In the genomic region with DNA sequence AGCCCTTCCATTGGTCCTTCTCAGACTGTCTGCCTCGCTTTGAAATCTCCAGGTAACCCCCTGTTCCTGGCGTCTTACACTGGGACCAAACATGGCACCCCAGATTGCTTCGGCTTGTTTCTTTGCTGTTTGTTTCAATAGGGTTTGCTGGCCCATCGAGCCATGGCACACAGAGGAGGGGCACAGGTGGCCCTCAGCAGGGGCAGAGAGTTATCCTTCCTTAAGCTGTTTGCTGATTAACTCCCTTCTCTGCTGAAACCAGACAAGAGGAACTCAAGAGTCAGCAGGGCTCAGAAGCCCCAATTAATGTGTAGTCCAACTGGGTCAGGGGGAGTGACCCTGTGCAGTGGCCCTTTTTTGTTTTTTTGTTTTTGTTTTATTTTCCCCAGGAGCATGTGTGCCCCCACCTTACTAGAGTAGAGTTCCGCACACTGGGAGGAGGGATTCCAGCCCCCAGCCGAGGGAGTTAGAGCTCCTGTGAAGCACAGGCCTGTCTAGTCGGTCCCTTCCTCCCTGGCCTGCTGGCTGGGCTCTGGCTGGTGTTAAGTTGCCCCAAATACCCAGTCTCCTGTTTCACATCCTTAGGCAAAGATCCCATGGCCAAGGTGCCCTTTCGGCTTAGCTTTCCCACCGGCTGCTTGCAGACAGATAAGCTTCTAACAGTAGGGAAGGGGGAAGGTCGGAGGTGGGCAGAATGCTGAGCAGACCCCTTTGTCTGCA, we compare ENCODE assay signal across 8 cellular contexts. TPM values are rescaled to one million over a fixed set of nuclear protein-coding genes. Genes with fewer than 3 reads are reported as not detected.
A peak's percentile ranks its signal among the peaks of the same experiment; 100 is the strongest.
DNase-seq lines count a peak whose midpoint lies in the region; ATAC-seq and TF ChIP-seq lines count a peak whose summit lies in the region.

No MANE protein-coding gene starts in this region.

- no peak for TF ChIP-seq CTCF in upper lobe of right lung (IDR thresholded peaks at IDR 0.05)

- intact Hi-C loops in activated naive CD4-positive, alpha-beta T cell treated with anti-CD3 and anti-CD28 coated beads for 36 hours (cut with micrococcal nuclease), result no loop called here
- intact Hi-C loops in dendritic cell treated with granulocyte-macrophage colony-stimulating factor and Interleukin-4, amounts not matched to agents 40 ng/mL and 50 ng/mL, for 4 days (cut with micrococcal nuclease), result loop anchor here (5.0 kb wide), 2 partner anchors 38 to 67 kb away; a partner anchor contains a TSS
- intact Hi-C loops in upper lobe of right lung (cut with DNase I), result no loop called here

- no peak overlapping the region for H3K4me3 Mint-ChIP-seq in activated naive CD4-positive, alpha-beta T cell treated with anti-CD3 and anti-CD28 coated beads, Interleukin-2, amount 50 U/mL, for 24 hours
- no peak overlapping the region for H3K4me3 Mint-ChIP-seq in activated naive CD4-positive, alpha-beta T cell treated with anti-CD3 and anti-CD28 coated beads for 36 hours
- H3K4me3 Mint-ChIP-seq in dendritic cell treated with granulocyte-macrophage colony-stimulating factor and Interleukin-4, amounts not matched to agents 40 ng/mL and 50 ng/mL, for 4 days, result peak overlapping the region; percentile 40
- H3K4me3 Mint-ChIP-seq in naive thymus-derived CD8-positive, alpha-beta T cell, result peak overlapping the region in 7 of 10 donors; percentile 8 to 67 (median 34)

- H3K4me3 ChIP-seq in upper lobe of right lung, result no peak overlapping the region

- no peak for ATAC-seq in naive thymus-derived CD8-positive, alpha-beta T cell
- ATAC-seq in upper lobe of right lung, result no peak
- no peak for ATAC-seq in HG02981 (IDR thresholded peaks at IDR 0.05; ENCODE audit: unreplicated experiment)

- CTCF ChIA-PET in activated naive CD4-positive, alpha-beta T cell treated with anti-CD3 and anti-CD28 coated beads for 36 hours (lab: Charles Lee), result interaction anchor here (1.6 kb wide), 1 partner anchor 8 kb away, joined by 3 read pairs; no protein-coding TSS in a partner anchor

- H3K36me3 Mint-ChIP-seq in activated naive CD4-positive, alpha-beta T cell treated with anti-CD3 and anti-CD28 coated beads, Interleukin-2, amount 50 U/mL, for 24 hours, result no peaks in the 10 kb centered on the region
- no peaks in the 10 kb centered on the region for H3K36me3 Mint-ChIP-seq in activated naive CD4-positive, alpha-beta T cell treated with anti-CD3 and anti-CD28 coated beads for 36 hours (ENCODE audit: low read depth)
- peaks cover 21% of the 10 kb centered on the region for H3K36me3 Mint-ChIP-seq in dendritic cell treated with granulocyte-macrophage colony-stimulating factor and Interleukin-4, amounts not matched to agents 40 ng/mL and 50 ng/mL, for 4 days (ENCODE audit: low read depth)
- H3K36me3 Mint-ChIP-seq in naive thymus-derived CD8-positive, alpha-beta T cell, result peaks cover 0 to 6% (median 0%) of the 10 kb centered on the region in 3 donors

- H3K9me3 ChIP-seq in upper lobe of right lung, result no peaks in the 10 kb centered on the region

- peaks cover 89% of the 10 kb centered on the region for H3K4me1 Mint-ChIP-seq in activated naive CD4-positive, alpha-beta T cell treated with anti-CD3 and anti-CD28 coated beads, Interleukin-2, amount 50 U/mL, for 24 hours
- peaks cover 82% of the 10 kb centered on the region for H3K4me1 Mint-ChIP-seq in activated naive CD4-positive, alpha-beta T cell treated with anti-CD3 and anti-CD28 coated beads for 36 hours (ENCODE audit: low read depth)
- peaks cover 91% of the 10 kb centered on the region for H3K4me1 Mint-ChIP-seq in dendritic cell treated with granulocyte-macrophage colony-stimulating factor and Interleukin-4, amounts not matched to agents 40 ng/mL and 50 ng/mL, for 4 days (ENCODE audit: low read depth)
- H3K4me1 Mint-ChIP-seq in naive thymus-derived CD8-positive, alpha-beta T cell, result peaks cover 57 to 95% (median 91%) of the 10 kb centered on the region in 4 donors

- no peak for DNase-seq in activated naive CD4-positive, alpha-beta T cell treated with anti-CD3 and anti-CD28 coated beads for 36 hours
- no peak for DNase-seq in naive thymus-derived CD8-positive, alpha-beta T cell
- DNase-seq in upper lobe of right lung, result no peak
- no peak for DNase-seq in activated naive CD4-positive, alpha-beta T cell treated with Interleukin-2 at 50 U/mL for 16 hours
- DNase-seq in inferior parietal cortex (ENCODE audit: extremely low spot score), result no peak

- no peaks in the 10 kb centered on the region for H3K27me3 Mint-ChIP-seq in activated naive CD4-positive, alpha-beta T cell treated with anti-CD3 and anti-CD28 coated beads, Interleukin-2, amount 50 U/mL, for 24 hours
- H3K27me3 Mint-ChIP-seq in activated naive CD4-positive, alpha-beta T cell treated with anti-CD3 and anti-CD28 coated beads for 36 hours (ENCODE audit: low read depth), result no peaks in the 10 kb centered on the region
- no peaks in the 10 kb centered on the region for H3K27me3 Mint-ChIP-seq in dendritic cell treated with granulocyte-macrophage colony-stimulating factor and Interleukin-4, amounts not matched to agents 40 ng/mL and 50 ng/mL, for 4 days
- no peaks in the 10 kb centered on the region for H3K27me3 Mint-ChIP-seq in naive thymus-derived CD8-positive, alpha-beta T cell

- H3K9me3 Mint-ChIP-seq in activated naive CD4-positive, alpha-beta T cell treated with anti-CD3 and anti-CD28 coated beads, Interleukin-2, amount 50 U/mL, for 24 hours, result no peaks in the 10 kb centered on the region
- no peaks in the 10 kb centered on the region for H3K9me3 Mint-ChIP-seq in activated naive CD4-positive, alpha-beta T cell treated with anti-CD3 and anti-CD28 coated beads for 36 hours
- H3K9me3 Mint-ChIP-seq in dendritic cell treated with granulocyte-macrophage colony-stimulating factor and Interleukin-4, amounts not matched to agents 40 ng/mL and 50 ng/mL, for 4 days, result no peaks in the 10 kb centered on the region
- no peaks in the 10 kb centered on the region for H3K9me3 Mint-ChIP-seq in naive thymus-derived CD8-positive, alpha-beta T cell

- H3K27me3 ChIP-seq in upper lobe of right lung, result no peaks in the 10 kb centered on the region

- H3K4me1 ChIP-seq in upper lobe of right lung, result peaks cover 95% of the 10 kb centered on the region

- H3K27ac Mint-ChIP-seq in activated naive CD4-positive, alpha-beta T cell treated with anti-CD3 and anti-CD28 coated beads, Interleukin-2, amount 50 U/mL, for 24 hours, result peak overlapping the region; percentile 65
- no peak overlapping the region for H3K27ac Mint-ChIP-seq in activated naive CD4-positive, alpha-beta T cell treated with anti-CD3 and anti-CD28 coated beads for 36 hours
- peak overlapping the region; percentile 88 for H3K27ac Mint-ChIP-seq in dendritic cell treated with granulocyte-macrophage colony-stimulating factor and Interleukin-4, amounts not matched to agents 40 ng/mL and 50 ng/mL, for 4 days
- H3K27ac Mint-ChIP-seq in naive thymus-derived CD8-positive, alpha-beta T cell, result peak overlapping the region in 9 of 10 donors; percentile 62 to 96 (median 83)

- H3K27ac ChIP-seq in upper lobe of right lung, result peak overlapping the region; percentile 71

- POLR2A ChIA-PET in naive thymus-derived CD8-positive, alpha-beta T cell (lab: Charles Lee), result interaction anchor here (1.1 kb wide), 2 partner anchors 8 to 38 kb away, joined by 4 to 6 read pairs; no protein-coding TSS in a partner anchor

- no peaks in the 10 kb centered on the region for H3K36me3 ChIP-seq in upper lobe of right lung

RNA-seq across cellular contexts. Expression of a gene that starts 39.3 kb away (rescaled TPM):
- total RNA-seq in activated naive CD4-positive, alpha-beta T cell treated with anti-CD3 and anti-CD28 coated beads for 36 hours, result 1 to 10 TPM; 4.3 to 4.4 TPM
- total RNA-seq in naive thymus-derived CD8-positive, alpha-beta T cell, result 10 to 100 TPM; 73.5 to 75.0 TPM
- 10 to 100 TPM; 22.0 to 28.7 (median 25.2) TPM for polyA plus RNA-seq in naive thymus-derived CD8-positive, alpha-beta T cell
- total RNA-seq in upper lobe of right lung, result 19.6 TPM

Comparison
In these comparisons a context has a peak if more than half of its experiments do, and no peak if none do; other contexts are left out.
1. H3K4me3 Mint-ChIP-seq: peak in dendritic cell treated with granulocyte-macrophage colony-stimulating factor and Interleukin-4, amounts not matched to agents 40 ng/mL and 50 ng/mL, for 4 days (single experiment) and naive thymus-derived CD8-positive, alpha-beta T cell (7 of 10); none in activated naive CD4-positive, alpha-beta T cell treated with anti-CD3 and anti-CD28 coated beads, Interleukin-2, amount 50 U/mL, for 24 hours (single experiment) and activated naive CD4-positive, alpha-beta T cell treated with anti-CD3 and anti-CD28 coated beads for 36 hours (single experiment).